In the genomic region with DNA sequence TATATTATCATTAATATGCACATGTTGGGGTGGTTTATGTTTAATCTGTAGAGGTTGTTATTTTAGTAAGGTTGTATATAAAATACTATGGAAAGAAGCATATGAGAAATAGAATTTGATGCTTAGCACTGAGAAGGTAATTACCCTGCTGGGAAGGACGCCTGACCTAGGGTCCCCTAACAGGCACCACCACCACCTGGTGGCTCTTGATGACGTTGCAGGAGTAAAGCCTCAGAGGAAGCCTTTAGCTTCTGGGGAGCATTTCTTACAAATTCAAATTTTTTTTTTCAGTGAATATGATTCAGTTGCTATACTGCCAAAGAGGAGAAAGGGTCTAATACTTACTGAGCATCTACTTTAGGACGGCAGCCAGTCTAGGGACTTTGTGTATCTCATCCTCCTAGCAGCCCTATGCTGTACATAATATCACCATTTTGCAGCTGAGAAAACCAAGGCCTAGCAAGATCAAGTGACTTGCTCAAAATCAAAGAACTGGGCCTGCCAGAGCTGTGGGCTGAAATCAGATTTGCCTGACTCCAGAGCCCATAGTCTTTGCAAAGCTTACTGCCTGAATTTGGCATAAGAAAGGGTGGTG, we compare ENCODE assay signal across 7 cellular contexts.
DNase-seq lines count a peak whose midpoint lies in the region; ATAC-seq and TF ChIP-seq lines count a peak whose summit lies in the region.

No MANE protein-coding gene starts in this region.

- peak; percentile 53 for DNase-seq in GM12865 (ENCODE audit: low read depth)
- DNase-seq in H4 (ENCODE audit: low spot score): peak; percentile 47
- DNase-seq in LHCN-M2 (ENCODE audit: low read depth): peak; percentile 29
- peak in 2 of 3 donors; percentile 56 to 80 for DNase-seq in Peyer's patch
- peak; percentile 31 for DNase-seq in activated naive CD8-positive, alpha-beta T cell treated with anti-CD3 and anti-CD28 coated beads, Interleukin-2, amount 10 ng/mL, durations not matched to agents 7 days and 5 days
- DNase-seq in right atrium auricular region (ENCODE audit: low spot score): no peak
- DNase-seq in smooth muscle cell (lab: John Stamatoyannopoulos, UW; ENCODE audit: unreplicated experiment): no peak

- no peaks in the 10 kb centered on the region for H3K36me3 Mint-ChIP-seq in activated naive CD8-positive, alpha-beta T cell treated with anti-CD3 and anti-CD28 coated beads, Interleukin-2, amount 10 ng/mL, durations not matched to agents 7 days and 5 days

- POLR2A ChIA-PET in activated naive CD8-positive, alpha-beta T cell treated with anti-CD3 and anti-CD28 coated beads, Interleukin-2, amount 10 ng/mL, durations not matched to agents 7 days and 5 days (lab: Charles Lee): no interaction called here

- TF ChIP-seq POLR2A in Peyer's patch (IDR thresholded peaks at IDR 0.05): no peak

- H3K4me1 Mint-ChIP-seq in activated naive CD8-positive, alpha-beta T cell treated with anti-CD3 and anti-CD28 coated beads, Interleukin-2, amount 10 ng/mL, durations not matched to agents 7 days and 5 days: peaks cover 1% of the 10 kb centered on the region

- H3K9me3 ChIP-seq in Peyer's patch (no peaks in the 10 kb centered on the region), right atrium auricular region (no peaks in the 10 kb centered on the region), smooth muscle cell (replicated peaks; ENCODE audit: low read depth) (no peaks in the 10 kb centered on the region)

- ATAC-seq in activated naive CD8-positive, alpha-beta T cell treated with anti-CD3 and anti-CD28 coated beads, Interleukin-2, amount 10 ng/mL, durations not matched to agents 7 days and 5 days (ENCODE audit: low read depth): peak; percentile 66

- no peak overlapping the region for H3K4me2 ChIP-seq in smooth muscle cell

- H3K79me2 ChIP-seq in smooth muscle cell (ENCODE audit: low read depth): no peaks in the 10 kb centered on the region

- no peak overlapping the region for H2AFZ ChIP-seq in smooth muscle cell (ENCODE audit: low read depth)

- no peaks in the 10 kb centered on the region for H3K9me3 Mint-ChIP-seq in activated naive CD8-positive, alpha-beta T cell treated with anti-CD3 and anti-CD28 coated beads, Interleukin-2, amount 10 ng/mL, durations not matched to agents 7 days and 5 days

- H3K36me3 ChIP-seq in Peyer's patch: no peaks in the 10 kb centered on the region
- no peaks in the 10 kb centered on the region for H3K36me3 ChIP-seq in right atrium auricular region
- H3K36me3 ChIP-seq in smooth muscle cell (ENCODE audit: low read depth): no peaks in the 10 kb centered on the region

- H3K4me3 ChIP-seq in GM12865 (ENCODE audit: low read depth, low read length) (no peak overlapping the region), Peyer's patch (no peak overlapping the region), right atrium auricular region (no peak overlapping the region), smooth muscle cell (no peak overlapping the region)

- peak; percentile 60 for TF ChIP-seq CTCF in GM12865 (IDR thresholded peaks at IDR 0.05; ENCODE audit: insufficient read depth, low read depth, low read length, missing control alignments)
- peak in 5 of 6 experiments; percentile 5 to 84 (median 74) for TF ChIP-seq CTCF in Peyer's patch (IDR thresholded peaks at IDR 0.05)
- TF ChIP-seq CTCF in right atrium auricular region (IDR thresholded peaks at IDR 0.05): peak; percentile 50 to 81
- peak; percentile 74 for TF ChIP-seq CTCF in smooth muscle cell (IDR thresholded peaks at IDR 0.05; ENCODE audit: borderline replicate concordance, insufficient read depth, poor library complexity, severe bottlenecking)

- H3K27ac Mint-ChIP-seq in activated naive CD8-positive, alpha-beta T cell treated with anti-CD3 and anti-CD28 coated beads, Interleukin-2, amount 10 ng/mL, durations not matched to agents 7 days and 5 days: no peak overlapping the region

- no peaks in the 10 kb centered on the region for H3K27me3 Mint-ChIP-seq in activated naive CD8-positive, alpha-beta T cell treated with anti-CD3 and anti-CD28 coated beads, Interleukin-2, amount 10 ng/mL, durations not matched to agents 7 days and 5 days

- H4K20me1 ChIP-seq in smooth muscle cell (ENCODE audit: low read depth): no peaks in the 10 kb centered on the region

- no peaks in the 10 kb centered on the region for H3F3A ChIP-seq in smooth muscle cell (ENCODE audit: low read depth)

- 7% methylated on average over 3 of the region's 3 CpGs for WGBS in smooth muscle cell (ENCODE audit: low lambda C conversion rate)

- H3K27ac ChIP-seq in Peyer's patch (no peak overlapping the region), right atrium auricular region (no peak overlapping the region), smooth muscle cell (ENCODE audit: low read depth) (no peak overlapping the region)

- H3K27me3 ChIP-seq in Peyer's patch (no peaks in the 10 kb centered on the region), right atrium auricular region (no peaks in the 10 kb centered on the region), smooth muscle cell (ENCODE audit: low read depth) (peaks cover 18% of the 10 kb centered on the region)

- H3K4me3 Mint-ChIP-seq in activated naive CD8-positive, alpha-beta T cell treated with anti-CD3 and anti-CD28 coated beads, Interleukin-2, amount 10 ng/mL, durations not matched to agents 7 days and 5 days: no peak overlapping the region

- H3K4me1 ChIP-seq in Peyer's patch (no peaks in the 10 kb centered on the region), right atrium auricular region (no peaks in the 10 kb centered on the region), smooth muscle cell (ENCODE audit: low read depth) (peaks cover 6% of the 10 kb centered on the region)

- H3K9ac ChIP-seq in smooth muscle cell (ENCODE audit: low read depth): no peak overlapping the region

Comparison
In these comparisons a context has a peak if more than half of its experiments do, and no peak if none do; other contexts are left out.
1. DNase-seq: peak in GM12865 (single experiment), H4 (single experiment), LHCN-M2 (single experiment), Peyer's patch (2 of 3) and activated naive CD8-positive, alpha-beta T cell treated with anti-CD3 and anti-CD28 coated beads, Interleukin-2, amount 10 ng/mL, durations not matched to agents 7 days and 5 days (single experiment); none in right atrium auricular region (single experiment) and smooth muscle cell (single experiment).
2. Peak in every context shown above with its lines, with median percentiles within 50 percentile points of each other: CTCF ChIP-seq.